In the genomic region with DNA sequence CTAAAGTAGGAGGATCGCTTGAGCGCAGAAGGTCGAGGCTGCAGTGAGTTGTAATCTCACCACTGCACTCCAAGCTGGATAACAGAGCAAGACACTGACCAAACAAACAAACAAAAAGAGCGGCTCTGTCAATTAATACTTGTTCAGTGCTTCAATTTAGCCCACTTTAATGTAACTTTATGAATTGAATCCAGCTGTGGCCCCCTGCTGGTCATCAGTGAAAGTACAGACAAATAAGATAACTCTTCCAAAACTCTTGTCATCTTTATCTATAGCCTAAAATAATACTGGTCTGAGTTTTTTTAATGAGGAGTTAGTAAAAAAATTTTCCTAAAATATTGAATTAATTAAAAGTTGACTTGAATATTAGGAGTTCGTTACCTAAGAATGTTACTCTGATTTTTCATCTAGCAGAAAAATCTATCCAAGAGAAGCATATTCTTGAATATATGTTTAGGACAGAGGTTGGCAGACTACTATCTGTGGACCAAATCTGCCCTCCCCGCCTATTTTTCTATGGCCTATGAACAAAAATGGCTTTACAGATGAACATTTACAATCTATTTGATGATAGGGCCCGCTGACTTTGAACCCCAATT, we compare ENCODE assay signal across 8 cellular contexts. TPM values are rescaled to one million over a fixed set of nuclear protein-coding genes. Genes with fewer than 3 reads are reported as not detected.
A peak's percentile ranks its signal among the peaks of the same experiment; 100 is the strongest.
DNase-seq lines count a peak whose midpoint lies in the region; ATAC-seq and TF ChIP-seq lines count a peak whose summit lies in the region.

No MANE protein-coding gene starts in this region.

- in situ Hi-C loops in brain microvascular endothelial cell (cut with HindIII; ENCODE audit: low pct_ligation_motif_present, low sequenced_read_pairs): no loop called here

- peak; percentile 9 for DNase-seq in NK-92 treated with Interleukin-12 subunit alpha and Interleukin-12 subunit beta, amount 100 ng/mL, for 24 hours (lab: John Stamatoyannopoulos, UW)
- no peak for DNase-seq in NK-92 (lab: John Stamatoyannopoulos, UW; ENCODE audit: unreplicated experiment)
- peak; percentile 49 for DNase-seq in LoVo (ENCODE audit: low spot score)
- peak; percentile 9 for DNase-seq in T1000 (lab: John Stamatoyannopoulos, UW)
- peak; percentile 43 for DNase-seq in brain microvascular endothelial cell
- no peak for DNase-seq in left lobe of liver (ENCODE audit: low spot score)
- peak; percentile 28 for DNase-seq in stimulated activated CD8-positive, alpha-beta memory T cell treated with anti-CD3 and anti-CD28 coated beads, Interleukin-12 subunit alpha, Interleukin-12 subunit beta, amount 100 ng/mL, for 1 hour (ENCODE audit: low read depth)

- H3K36me3 ChIP-seq in brain microvascular endothelial cell (replicated peaks): no peaks in the 10 kb centered on the region

- ATAC-seq in left lobe of liver: peak; percentile 67
- no peak for ATAC-seq in HG03175 (IDR thresholded peaks at IDR 0.05; ENCODE audit: unreplicated experiment)

- no peaks in the 10 kb centered on the region for H3K27me3 ChIP-seq in brain microvascular endothelial cell (replicated peaks)

- no peak overlapping the region for H3K4me3 ChIP-seq in brain microvascular endothelial cell (ENCODE audit: low read depth, low read length)

- peak; percentile 76 for TF ChIP-seq CTCF in brain microvascular endothelial cell (IDR thresholded peaks at IDR 0.05; ENCODE audit: low read depth, low read length, missing control alignments)

- no peak overlapping the region for H3K27ac ChIP-seq in brain microvascular endothelial cell

RNA-seq across cellular contexts. Expression of a gene that starts 26.1 kb away (rescaled TPM):
- 116 TPM for total RNA-seq in left lobe of liver

RNA-seq across cellular contexts. Expression of a gene that starts 26.2 kb away (rescaled TPM):
- 10.9 TPM for total RNA-seq in left lobe of liver

Comparison
In these comparisons a context has a peak if more than half of its experiments do, and no peak if none do; other contexts are left out.
1. DNase-seq: peak in NK-92 treated with Interleukin-12 subunit alpha and Interleukin-12 subunit beta, amount 100 ng/mL, for 24 hours (single experiment), LoVo (single experiment), T1000 (single experiment), brain microvascular endothelial cell (single experiment) and stimulated activated CD8-positive, alpha-beta memory T cell treated with anti-CD3 and anti-CD28 coated beads, Interleukin-12 subunit alpha, Interleukin-12 subunit beta, amount 100 ng/mL, for 1 hour (single experiment); none in NK-92 (single experiment) and left lobe of liver (single experiment).